10 cellular contexts compared by ENCODE assay signal in genomic region chr6:63537126-63537958, GRCh38. TPM values are rescaled to one million over a fixed set of nuclear protein-coding genes. Genes with fewer than 3 reads are reported as not detected.
DNase-seq lines count a peak whose midpoint lies in the region; ATAC-seq and TF ChIP-seq lines count a peak whose summit lies in the region.
"Had no signal": no experiment of that assay in that cellular context is flagged by ENCODE, and none has a peak within 500 bp of the region (broad histone marks: within the 10 kb centered on the region; RNA-seq: fewer than 3 reads in every experiment).

No MANE protein-coding gene starts in this region.

- H3K9me3 Mint-ChIP-seq in Caco-2 (ENCODE audit: unreplicated experiment) = no peaks in the 10 kb centered on the region

- no peak overlapping the region for H3K4me3 Mint-ChIP-seq in Caco-2 (ENCODE audit: unreplicated experiment)
- H3K4me3 Mint-ChIP-seq: naive B cell had no signal

- H3K4me1 Mint-ChIP-seq in Caco-2 (ENCODE audit: low read depth, unreplicated experiment) = no peaks in the 10 kb centered on the region
- H3K4me1 Mint-ChIP-seq: naive B cell had no signal

- H2AK5ac ChIP-seq in mesendoderm (ENCODE audit: low read length) = no peak overlapping the region

- ATAC-seq in GM19025 (IDR thresholded peaks at IDR 0.05; ENCODE audit: low read depth, unreplicated experiment) (peak; percentile 50), HG02623 (IDR thresholded peaks at IDR 0.05; ENCODE audit: unreplicated experiment) (peak; percentile 55), lower lobe of right lung (no peak)

- H4K5ac ChIP-seq in mesendoderm (ENCODE audit: low read length) = no peak overlapping the region

- no peak overlapping the region for H2BK120ac ChIP-seq in mesendoderm (ENCODE audit: low read depth, low read length)

- CTCF ChIA-PET in Caco-2 (lab: Charles Lee) = no interaction called here

- no peak overlapping the region for H3K56ac ChIP-seq in mesendoderm (ENCODE audit: low read length)

- H3K36me3 Mint-ChIP-seq in Caco-2 (ENCODE audit: insufficient read depth, unreplicated experiment) = no peaks in the 10 kb centered on the region
- H3K36me3 Mint-ChIP-seq: naive B cell had no signal

- H3K27ac Mint-ChIP-seq in Caco-2 (ENCODE audit: unreplicated experiment) = no peak overlapping the region
- H3K27ac Mint-ChIP-seq: naive B cell had no signal

- BruUV-seq in Caco-2 (replicated peaks; lab: Mats Ljungman, UMichigan) = no TSS peak

- no peak overlapping the region for H3K18ac ChIP-seq in mesendoderm (ENCODE audit: low read length)

- H3K4ac ChIP-seq in mesendoderm (ENCODE audit: low read depth, low read length) = no peak overlapping the region

- peak overlapping the region; percentile 3; the same call in 1 of the 2 replicates for H3K4me2 ChIP-seq in OCI-LY3 (ENCODE audit: low read length)
- H3K4me2 ChIP-seq in mesendoderm (ENCODE audit: low read length) = no peak overlapping the region

- POLR2A ChIA-PET in Caco-2 (lab: Charles Lee) = no interaction called here

- no peak overlapping the region for H3K9ac ChIP-seq in OCI-LY3 (ENCODE audit: low read length)
- H3K9ac ChIP-seq in mesendoderm (ENCODE audit: low read length) = no peak overlapping the region

- DNase-seq in mesendoderm (peak; percentile 41), Caco-2 (no peak), lower lobe of right lung (no peak), left ventricle myocardium inferior (no peak)
- DNase-seq: H7, naive B cell, NCI-H510A had no signal

- no peaks in the 10 kb centered on the region for H3K79me1 ChIP-seq in mesendoderm (ENCODE audit: low read length)

- H3K79me2 ChIP-seq in OCI-LY3 (ENCODE audit: low read length) = no peaks in the 10 kb centered on the region
- H3K79me2 ChIP-seq in mesendoderm (ENCODE audit: control insufficient read depth, insufficient read depth, low read length) = no peaks in the 10 kb centered on the region

- no peak overlapping the region for H2AFZ ChIP-seq in OCI-LY3 (ENCODE audit: low read depth, low read length)

- intact Hi-C loops in Caco-2 (cut with micrococcal nuclease; ENCODE audit: unreplicated experiment) (no loop called here), lower lobe of right lung (cut with DNase I) (no loop called here), left ventricle myocardium inferior (cut with micrococcal nuclease) (no loop called here)

- H3K27ac ChIP-seq in OCI-LY3 (ENCODE audit: low read length) (no peak overlapping the region), mesendoderm (ENCODE audit: low read depth, low read length) (no peak overlapping the region), lower lobe of right lung (no peak overlapping the region), left ventricle myocardium inferior (replicated peaks) (no peak overlapping the region)

- H2BK15ac ChIP-seq in mesendoderm (replicated peaks; ENCODE audit: low read depth) = no peak overlapping the region

- H3K27me3 ChIP-seq in OCI-LY3 (ENCODE audit: low read depth, low read length) (peaks cover 3% of the 10 kb centered on the region; the same call in 1 of the 2 replicates), mesendoderm (ENCODE audit: insufficient read depth, low read length, poor library complexity) (peaks cover 3% of the 10 kb centered on the region), Caco-2 (replicated peaks; ENCODE audit: control insufficient read depth, insufficient read depth, low read length) (no peaks in the 10 kb centered on the region), lower lobe of right lung (ENCODE audit: low read depth) (no peaks in the 10 kb centered on the region), left ventricle myocardium inferior (ENCODE audit: low read depth) (peaks cover 10% of the 10 kb centered on the region)

- H3K36me3 ChIP-seq in OCI-LY3 (replicated peaks; ENCODE audit: low read depth, low read length) = no peaks in the 10 kb centered on the region
- H3K36me3 ChIP-seq in mesendoderm (ENCODE audit: control insufficient read depth, insufficient read depth, low read length) = no peaks in the 10 kb centered on the region
- no peaks in the 10 kb centered on the region for H3K36me3 ChIP-seq in Caco-2 (ENCODE audit: control insufficient read depth, insufficient read depth, low read length)
- H3K36me3 ChIP-seq in lower lobe of right lung = no peaks in the 10 kb centered on the region
- H3K36me3 ChIP-seq in left ventricle myocardium inferior = no peaks in the 10 kb centered on the region

- WGBS in mesendoderm (ENCODE audit: extremely low coverage, insufficient coverage, low lambda C conversion rate) = no CpG with 5 or more reads among the region's 9 CpGs

- H2BK5ac ChIP-seq in mesendoderm (ENCODE audit: low read length) = no peak overlapping the region

- H3K23ac ChIP-seq in mesendoderm (ENCODE audit: low read length) = no peak overlapping the region

- H3K4me3 ChIP-seq in OCI-LY3 (ENCODE audit: low read length) = no peak overlapping the region
- no peak overlapping the region for H3K4me3 ChIP-seq in mesendoderm (ENCODE audit: low read length)
- no peak overlapping the region for H3K4me3 ChIP-seq in Caco-2 (ENCODE audit: low read depth, low read length)
- H3K4me3 ChIP-seq in lower lobe of right lung = no peak overlapping the region
- H3K4me3 ChIP-seq in left ventricle myocardium inferior = no peak overlapping the region

- H3K27me3 Mint-ChIP-seq in Caco-2 (ENCODE audit: insufficient read depth, unreplicated experiment) = no peaks in the 10 kb centered on the region

- TF ChIP-seq CTCF in OCI-LY3 (IDR thresholded peaks at IDR 0.05; ENCODE audit: low read depth, low read length) (no peak), Caco-2 (IDR thresholded peaks at IDR 0.05; ENCODE audit: insufficient read depth in 1 of 2, low read depth in 1 of 2, low read length in 1 of 2, severe bottlenecking in 1 of 2, unreplicated experiment in 1 of 2) (no peak), lower lobe of right lung (IDR thresholded peaks at IDR 0.05) (no peak), left ventricle myocardium inferior (IDR thresholded peaks at IDR 0.05; ENCODE audit: borderline replicate concordance) (no peak)

- H4K20me1 ChIP-seq in OCI-LY3 (ENCODE audit: insufficient read depth, low read length) = no peaks in the 10 kb centered on the region

- peaks cover 11% of the 10 kb centered on the region for H3K4me1 ChIP-seq in OCI-LY3 (ENCODE audit: low read length)
- H3K4me1 ChIP-seq in mesendoderm (ENCODE audit: control insufficient read depth, low read depth, low read length) = no peaks in the 10 kb centered on the region
- H3K4me1 ChIP-seq in Caco-2 = no peaks in the 10 kb centered on the region
- no peaks in the 10 kb centered on the region for H3K4me1 ChIP-seq in lower lobe of right lung
- no peaks in the 10 kb centered on the region for H3K4me1 ChIP-seq in left ventricle myocardium inferior

- H3K9me3 ChIP-seq in OCI-LY3 (ENCODE audit: insufficient read depth, low read length) = no peaks in the 10 kb centered on the region
- H3K9me3 ChIP-seq in Caco-2 = no peaks in the 10 kb centered on the region
- H3K9me3 ChIP-seq in lower lobe of right lung = no peaks in the 10 kb centered on the region
- H3K9me3 ChIP-seq in left ventricle myocardium inferior (replicated peaks) = no peaks in the 10 kb centered on the region

- H4K8ac ChIP-seq in mesendoderm (ENCODE audit: low read depth, low read length) = no peak overlapping the region

RNA-seq across cellular contexts. Expression of gene PTP4A1, which starts 34.9 kb away (rescaled TPM):
- 62.5 TPM for polyA plus RNA-seq in mesendoderm (2013, experiment 1 of 2)
- polyA plus RNA-seq in mesendoderm (2013, experiment 2 of 2) = 62.7 TPM
- total RNA-seq in Caco-2 (2022) (122 and 129 TPM in 2 replicates), lower lobe of right lung (57.6 TPM), left ventricle myocardium inferior (22.3 TPM)

Comparison
In these comparisons a context has a peak if more than half of its experiments do, and no peak if none do; other contexts are left out.
1. ATAC-seq: peak in GM19025 (single experiment) and HG02623 (single experiment); none in lower lobe of right lung (0 of 2).